30 cellular contexts compared by ENCODE assay signal in genomic region chr3:30551927-30552326, GRCh38.
"Had no signal": no experiment of that assay in that cellular context is flagged by ENCODE, and none has a peak within 500 bp of the region (broad histone marks: within the 10 kb centered on the region; RNA-seq: fewer than 3 reads in every experiment).

No MANE protein-coding gene starts in this region.

- H3K9me3 ChIP-seq: gastrocnemius medialis, right atrium auricular region, spleen, testis, transverse colon had no signal

- H3K4me3 ChIP-seq: coronary artery, dorsolateral prefrontal cortex, gastrocnemius medialis, right atrium auricular region, spleen, testis, transverse colon had no signal

- H3K27me3 Mint-ChIP-seq: naive thymus-derived CD4-positive, alpha-beta T cell had no signal

- DNase-seq: activated CD4-positive, alpha-beta T cell treated with anti-CD3 and anti-CD28 coated beads for 1 hour; activated naive CD4-positive, alpha-beta T cell; activated T-cell treated with anti-CD3 and anti-CD28 coated beads for 4 hours; activated T-cell treated with anti-CD3 and anti-CD28 coated beads, Interleukin-2, amount 50 U/mL, for 72 hours; amniotic stem cell; brain microvascular endothelial cell; dorsolateral prefrontal cortex; effector memory CD4-positive, alpha-beta T cell; erythroblast; gastrocnemius medialis; glutamatergic neuron; left cardiac atrium; left ventricle myocardium superior; naive thymus-derived CD4-positive, alpha-beta T cell; nucleus accumbens; spleen; stimulated activated naive CD8-positive, alpha-beta T cell treated with anti-CD3 and anti-CD28 coated beads, Interleukin-15, Interleukin-2, amounts not matched to agents 100 U/mL and 50 U/mL, for 24 hours; T-helper 9 cell; testis; transverse colon had no signal

- H3K27me3 ChIP-seq: brain microvascular endothelial cell, gastrocnemius medialis, right atrium auricular region, spleen, testis, transverse colon had no signal

- H3K4me1 Mint-ChIP-seq: mesothelial cell of epicardium had no signal

- H3K4me1 ChIP-seq: gastrocnemius medialis, right atrium auricular region, testis had no signal

- H3K36me3 Mint-ChIP-seq: mesothelial cell of epicardium had no signal

- H3K9me3 Mint-ChIP-seq: activated T-cell treated with anti-CD3 and anti-CD28 coated beads, Interleukin-2, amount 50 U/mL, for 72 hours had no signal

- H3K27ac ChIP-seq: brain microvascular endothelial cell, coronary artery, dorsolateral prefrontal cortex, gastrocnemius medialis, right atrium auricular region, spleen, testis, transverse colon, VCaP had no signal

- FAIRE-seq: astrocyte, keratinocyte, TTC549, urothelium cell line had no signal

- ATAC-seq: activated T-cell treated with anti-CD3 and anti-CD28 coated beads, Interleukin-2, amount 50 U/mL, for 72 hours; gastrocnemius medialis; left cardiac atrium; left ventricle myocardium superior; naive thymus-derived CD4-positive, alpha-beta T cell; stimulated activated naive CD8-positive, alpha-beta T cell treated with anti-CD3 and anti-CD28 coated beads, Interleukin-15, Interleukin-2, amounts not matched to agents 100 U/mL and 50 U/mL, for 24 hours had no signal

- H3K36me3 ChIP-seq: brain microvascular endothelial cell, gastrocnemius medialis, right atrium auricular region, spleen, transverse colon had no signal

- H3K27ac Mint-ChIP-seq: activated T-cell treated with anti-CD3 and anti-CD28 coated beads, Interleukin-2, amount 50 U/mL, for 72 hours; mesothelial cell of epicardium; naive thymus-derived CD4-positive, alpha-beta T cell; T-helper 1 cell treated with Interleukin-12 subunit alpha and Interleukin-12 subunit beta and Interleukin-4 antibody, amounts not matched to agents 30 μg/mL and 1 μg/mL, for 36 hours had no signal

- H3K4me3 Mint-ChIP-seq: activated T-cell treated with anti-CD3 and anti-CD28 coated beads, Interleukin-2, amount 50 U/mL, for 72 hours; mesothelial cell of epicardium; naive thymus-derived CD4-positive, alpha-beta T cell; neural crest cell; T-helper 1 cell treated with Interleukin-12 subunit alpha and Interleukin-12 subunit beta and Interleukin-4 antibody, amounts not matched to agents 30 μg/mL and 1 μg/mL, for 36 hours had no signal
